In the genomic region with DNA sequence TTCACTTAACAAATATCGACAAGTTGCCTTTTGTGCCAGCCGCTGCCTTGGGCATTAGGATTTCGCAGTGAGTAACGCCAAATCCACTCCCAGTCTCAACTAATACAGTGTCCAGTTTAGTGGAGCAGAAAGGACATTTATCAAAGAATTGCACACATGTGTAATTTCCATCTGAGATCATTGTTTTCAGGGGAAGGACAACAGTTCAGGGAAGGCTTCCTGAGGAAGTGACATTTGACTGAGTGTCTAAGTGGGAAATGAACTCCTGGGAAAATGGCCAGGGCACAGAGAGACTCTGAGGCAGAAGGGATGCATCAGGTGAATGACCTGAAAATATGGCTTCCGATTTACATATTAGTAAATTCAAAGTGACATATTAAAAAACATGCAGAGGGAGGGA, we compare ENCODE assay signal across 24 cellular contexts.
"Had no signal": no experiment of that assay in that cellular context is flagged by ENCODE, and none has a peak within 500 bp of the region (broad histone marks: within the 10 kb centered on the region; RNA-seq: fewer than 3 reads in every experiment).

No MANE protein-coding gene starts in this region.

- H3K9me3 Mint-ChIP-seq: activated CD4-positive, alpha-beta memory T cell treated with anti-CD3 and anti-CD28 coated beads, Interleukin-2, amount 10 ng/mL, durations not matched to agents 7 days and 5 days; activated CD4-positive, alpha-beta T cell treated with anti-CD3 and anti-CD28 coated beads, Interleukin-2, amount 10 ng/mL, durations not matched to agents 24 days and 14 days; dendritic cell treated with granulocyte-macrophage colony-stimulating factor and Interleukin-4, amounts not matched to agents 40 ng/mL and 50 ng/mL, for 4 days; natural killer cell treated with Interleukin-12 subunit alpha and Interleukin-12 subunit beta and Interleukin-15 and Interleukin-18, amount 100 ng/mL, for 72 hours; stimulated activated effector memory CD8-positive, alpha-beta T cell treated with anti-CD3 and anti-CD28 coated beads, Interleukin-12 subunit alpha, Interleukin-12 subunit beta, amount 100 ng/mL, for 72 hours; stimulated activated naive CD8-positive, alpha-beta T cell treated with anti-CD3 and anti-CD28 coated beads, Interleukin-15, amount 100 ng/mL, for 72 hours; T-helper 2 cell treated with Interferon-gamma antibody and Interleukin-4, amounts not matched to agents 5 μg/mL and 100 μg/mL, for 36 hours had no signal

- H3K4me3 Mint-ChIP-seq: activated CD4-positive, alpha-beta memory T cell treated with anti-CD3 and anti-CD28 coated beads, Interleukin-2, amount 10 ng/mL, durations not matched to agents 7 days and 5 days; activated CD4-positive, alpha-beta T cell treated with anti-CD3 and anti-CD28 coated beads, Interleukin-2, amount 10 ng/mL, durations not matched to agents 24 days and 14 days; activated naive CD8-positive, alpha-beta T cell treated with anti-CD3 and anti-CD28 coated beads, Interleukin-2, amount 50 U/mL, for 24 hours; dendritic cell treated with granulocyte-macrophage colony-stimulating factor and Interleukin-4, amounts not matched to agents 40 ng/mL and 50 ng/mL, for 4 days; memory B cell; natural killer cell treated with Interleukin-12 subunit alpha and Interleukin-12 subunit beta and Interleukin-15 and Interleukin-18, amount 100 ng/mL, for 72 hours; stimulated activated effector memory CD8-positive, alpha-beta T cell treated with anti-CD3 and anti-CD28 coated beads, Interleukin-12 subunit alpha, Interleukin-12 subunit beta, amount 100 ng/mL, for 72 hours; stimulated activated naive CD8-positive, alpha-beta T cell treated with anti-CD3 and anti-CD28 coated beads, Interleukin-15, amount 100 ng/mL, for 72 hours; T-cell; T-helper 2 cell treated with Interferon-gamma antibody and Interleukin-4, amounts not matched to agents 5 μg/mL and 100 μg/mL, for 36 hours had no signal

- H3K27me3 ChIP-seq: esophagus squamous epithelium, gastroesophageal sphincter, left lung, pancreas, tibial artery had no signal

- H3K27me3 Mint-ChIP-seq: activated CD4-positive, alpha-beta T cell treated with anti-CD3 and anti-CD28 coated beads, Interleukin-2, amount 10 ng/mL, durations not matched to agents 24 days and 14 days; activated naive CD8-positive, alpha-beta T cell treated with anti-CD3 and anti-CD28 coated beads, Interleukin-2, amount 50 U/mL, for 24 hours; dendritic cell treated with granulocyte-macrophage colony-stimulating factor and Interleukin-4, amounts not matched to agents 40 ng/mL and 50 ng/mL, for 4 days; memory B cell had no signal

- DNase-seq: activated CD4-positive, alpha-beta memory T cell treated with anti-CD3 and anti-CD28 coated beads, Interleukin-2, amount 10 ng/mL, durations not matched to agents 7 days and 5 days; activated CD4-positive, alpha-beta T cell treated with anti-CD3 and anti-CD28 coated beads, Interleukin-2, amount 10 ng/mL, durations not matched to agents 24 days and 14 days; activated gamma-delta T cell; activated naive CD4-positive, alpha-beta T cell treated with anti-CD3 and anti-CD28 coated beads, Interleukin-2, amount 50 U/mL, for 16 hours; activated naive CD8-positive, alpha-beta T cell treated with anti-CD3 and anti-CD28 coated beads, Interleukin-2, amount 50 U/mL, for 24 hours; effector memory CD4-positive, alpha-beta T cell; esophagus squamous epithelium; left lung; pancreas; psoas muscle; small intestine; stimulated activated CD4-positive, alpha-beta T cell treated with anti-CD3 and anti-CD28 coated beads, Interleukin-2, amount 100 ng/mL, for 24 hours; stimulated activated naive CD8-positive, alpha-beta T cell treated with anti-CD3 and anti-CD28 coated beads, Interleukin-15, amount 100 ng/mL, for 72 hours; T-cell; tibial artery had no signal

- H3K27ac Mint-ChIP-seq: activated CD4-positive, alpha-beta memory T cell treated with anti-CD3 and anti-CD28 coated beads, Interleukin-2, amount 10 ng/mL, durations not matched to agents 7 days and 5 days; activated CD4-positive, alpha-beta T cell treated with anti-CD3 and anti-CD28 coated beads, Interleukin-2, amount 10 ng/mL, durations not matched to agents 24 days and 14 days; activated naive CD8-positive, alpha-beta T cell treated with anti-CD3 and anti-CD28 coated beads, Interleukin-2, amount 50 U/mL, for 24 hours; dendritic cell treated with granulocyte-macrophage colony-stimulating factor and Interleukin-4, amounts not matched to agents 40 ng/mL and 50 ng/mL, for 4 days; memory B cell; natural killer cell treated with Interleukin-12 subunit alpha and Interleukin-12 subunit beta and Interleukin-15 and Interleukin-18, amount 100 ng/mL, for 72 hours; stimulated activated effector memory CD8-positive, alpha-beta T cell treated with anti-CD3 and anti-CD28 coated beads, Interleukin-12 subunit alpha, Interleukin-12 subunit beta, amount 100 ng/mL, for 72 hours; stimulated activated naive CD8-positive, alpha-beta T cell treated with anti-CD3 and anti-CD28 coated beads, Interleukin-15, amount 100 ng/mL, for 72 hours; T-cell; T-helper 2 cell treated with Interferon-gamma antibody and Interleukin-4, amounts not matched to agents 5 μg/mL and 100 μg/mL, for 36 hours had no signal

- H3K4me3 ChIP-seq: esophagus squamous epithelium, gastroesophageal sphincter, left lung, pancreas, psoas muscle, tibial artery had no signal

- H3K4me1 ChIP-seq: esophagus squamous epithelium, left lung, pancreas, psoas muscle had no signal

- H3K27ac ChIP-seq: esophagus squamous epithelium, gastroesophageal sphincter, left lung, pancreas, psoas muscle, VCaP had no signal

- H3K36me3 Mint-ChIP-seq: memory B cell; natural killer cell treated with Interleukin-12 subunit alpha and Interleukin-12 subunit beta and Interleukin-15 and Interleukin-18, amount 100 ng/mL, for 72 hours; stimulated activated effector memory CD8-positive, alpha-beta T cell treated with anti-CD3 and anti-CD28 coated beads, Interleukin-12 subunit alpha, Interleukin-12 subunit beta, amount 100 ng/mL, for 72 hours; T-cell had no signal

- H3K9me3 ChIP-seq: esophagus squamous epithelium, gastroesophageal sphincter, left lung, pancreas, psoas muscle, tibial artery had no signal

- H3K4me1 Mint-ChIP-seq: activated CD4-positive, alpha-beta memory T cell treated with anti-CD3 and anti-CD28 coated beads, Interleukin-2, amount 10 ng/mL, durations not matched to agents 7 days and 5 days; activated CD4-positive, alpha-beta T cell treated with anti-CD3 and anti-CD28 coated beads, Interleukin-2, amount 10 ng/mL, durations not matched to agents 24 days and 14 days; activated naive CD8-positive, alpha-beta T cell treated with anti-CD3 and anti-CD28 coated beads, Interleukin-2, amount 50 U/mL, for 24 hours; memory B cell; stimulated activated effector memory CD8-positive, alpha-beta T cell treated with anti-CD3 and anti-CD28 coated beads, Interleukin-12 subunit alpha, Interleukin-12 subunit beta, amount 100 ng/mL, for 72 hours; stimulated activated naive CD8-positive, alpha-beta T cell treated with anti-CD3 and anti-CD28 coated beads, Interleukin-15, amount 100 ng/mL, for 72 hours; T-cell had no signal

- H3K36me3 ChIP-seq: esophagus squamous epithelium, left lung, pancreas had no signal

- ATAC-seq: activated CD4-positive, CD25-positive, alpha-beta regulatory T cell treated with anti-CD3 and anti-CD28 coated beads, Interleukin-2, amount 50 U/mL, for 24 hours; activated naive CD8-positive, alpha-beta T cell treated with anti-CD3 and anti-CD28 coated beads, Interleukin-2, amount 50 U/mL, for 24 hours; gastroesophageal sphincter; left lung; natural killer cell treated with Interleukin-12 subunit alpha and Interleukin-12 subunit beta and Interleukin-15 and Interleukin-18, amount 100 ng/mL, for 72 hours; pancreas; psoas muscle; sciatic nerve; stimulated activated effector memory CD8-positive, alpha-beta T cell treated with anti-CD3 and anti-CD28 coated beads, Interleukin-12 subunit alpha, Interleukin-12 subunit beta, amount 100 ng/mL, for 72 hours; stimulated activated naive CD8-positive, alpha-beta T cell treated with anti-CD3 and anti-CD28 coated beads, Interleukin-15, amount 100 ng/mL, for 72 hours; T-cell had no signal
